Comparison of ENCODE assay signal across 23 cellular contexts in genomic region chr5:78766412-78766762, GRCh38.
DNase-seq lines count a peak whose midpoint lies in the region; TF ChIP-seq lines count a peak whose summit lies in the region.
"Had no signal": no experiment of that assay in that cellular context is flagged by ENCODE, and none has a peak within 500 bp of the region (broad histone marks: within the 10 kb centered on the region; RNA-seq: fewer than 3 reads in every experiment).

No MANE protein-coding gene starts in this region.

- no peaks in the 10 kb centered on the region for H3K9me3 ChIP-seq in Caco-2
- no peaks in the 10 kb centered on the region for H3K9me3 ChIP-seq in muscle layer of colon (ENCODE audit: low read length)
- no peaks in the 10 kb centered on the region for H3K9me3 ChIP-seq in smooth muscle cell (replicated peaks; ENCODE audit: low read depth)
- H3K9me3 ChIP-seq in ovary, result no peaks in the 10 kb centered on the region
- H3K9me3 ChIP-seq: Peyer's patch, SJCRH30 had no signal

- no peaks in the 10 kb centered on the region for H3K27me3 Mint-ChIP-seq in Caco-2 (ENCODE audit: insufficient read depth, unreplicated experiment)

- intact Hi-C loops in Caco-2 (cut with micrococcal nuclease; ENCODE audit: unreplicated experiment) (loop anchor here (2.0 kb wide), 1 partner anchor 28 kb away; no protein-coding TSS in a partner anchor), ovary (cut with DNase I) (no loop called here)

- H3K36me3 ChIP-seq in Caco-2 (ENCODE audit: control insufficient read depth, insufficient read depth, low read length) (no peaks in the 10 kb centered on the region), muscle layer of colon (ENCODE audit: insufficient read depth, low read length) (no peaks in the 10 kb centered on the region), smooth muscle cell (ENCODE audit: low read depth) (no peaks in the 10 kb centered on the region), ovary (no peaks in the 10 kb centered on the region)
- H3K36me3 ChIP-seq: Peyer's patch, SJCRH30 had no signal

- H3K4me1 ChIP-seq in Caco-2, result peaks cover 39% of the 10 kb centered on the region
- peaks cover 31% of the 10 kb centered on the region for H3K4me1 ChIP-seq in muscle layer of colon (ENCODE audit: insufficient read depth, low read length)
- peaks cover 12% of the 10 kb centered on the region for H3K4me1 ChIP-seq in smooth muscle cell (ENCODE audit: low read depth)
- H3K4me1 ChIP-seq in ovary (ENCODE audit: insufficient read depth), result no peaks in the 10 kb centered on the region

- TF ChIP-seq EP300 in ovary (IDR thresholded peaks at IDR 0.05), result no peak

- no peaks in the 10 kb centered on the region for H4K20me1 ChIP-seq in smooth muscle cell (ENCODE audit: low read depth)

- WGBS in smooth muscle cell (ENCODE audit: low lambda C conversion rate), result 14% methylated on average over 5 of the region's 5 CpGs
- 89 to 94% (median 92%) methylated on average over 5 of the region's 5 CpGs for WGBS in ovary, 3 donors

- peak overlapping the region; percentile 59 for H3K4me3 Mint-ChIP-seq in Caco-2 (ENCODE audit: unreplicated experiment)
- H3K4me3 Mint-ChIP-seq: CD8-positive, alpha-beta T cell had no signal

- H3K4me3 ChIP-seq in Caco-2 (ENCODE audit: low read depth, low read length) (no peak overlapping the region), fibroblast of villous mesenchyme (ENCODE audit: low read depth, low read length) (no peak overlapping the region), muscle layer of colon (ENCODE audit: low read depth in 1 of 2, low read length in 2 of 2) (peak overlapping the region in 1 of 2 donors; percentile 29), smooth muscle cell (no peak overlapping the region), ovary (no peak overlapping the region)
- H3K4me3 ChIP-seq: Peyer's patch, SJCRH30 had no signal

- H3K27me3 ChIP-seq in Caco-2 (replicated peaks; ENCODE audit: control insufficient read depth, insufficient read depth, low read length), result no peaks in the 10 kb centered on the region
- no peaks in the 10 kb centered on the region for H3K27me3 ChIP-seq in muscle layer of colon (ENCODE audit: control insufficient read depth in 1 of 2, insufficient read depth in 2 of 2, low read length in 2 of 2)
- H3K27me3 ChIP-seq in smooth muscle cell (ENCODE audit: low read depth), result no peaks in the 10 kb centered on the region
- no peaks in the 10 kb centered on the region for H3K27me3 ChIP-seq in ovary
- H3K27me3 ChIP-seq: Peyer's patch, SJCRH30 had no signal

- TF ChIP-seq CTCF in Caco-2 (IDR thresholded peaks at IDR 0.05; ENCODE audit: insufficient read depth in 1 of 2, low read depth in 1 of 2, low read length in 1 of 2, severe bottlenecking in 1 of 2, unreplicated experiment in 1 of 2) (no peak), fibroblast of villous mesenchyme (IDR thresholded peaks at IDR 0.05; ENCODE audit: insufficient read depth, low read depth, low read length) (no peak), smooth muscle cell (IDR thresholded peaks at IDR 0.05; ENCODE audit: borderline replicate concordance, insufficient read depth, poor library complexity, severe bottlenecking) (no peak), ovary (IDR thresholded peaks at IDR 0.05) (no peak), GM13976 (IDR thresholded peaks at IDR 0.05; ENCODE audit: borderline replicate concordance, control extremely low read depth, extremely low read depth, insufficient read depth, missing control alignments) (no peak)

- no peaks in the 10 kb centered on the region for H3K9me3 Mint-ChIP-seq in Caco-2 (ENCODE audit: unreplicated experiment)
- H3K9me3 Mint-ChIP-seq: CD8-positive, alpha-beta T cell had no signal

- in situ Hi-C loops in GM13976 (cut with MboI; ENCODE audit: low sequenced_read_pairs, unreplicated experiment), result no loop called here

- peak overlapping the region; percentile 74 for H3K4me2 ChIP-seq in smooth muscle cell

- no peak overlapping the region for H3K9ac ChIP-seq in muscle layer of colon (ENCODE audit: low read length)
- no peak overlapping the region for H3K9ac ChIP-seq in smooth muscle cell (ENCODE audit: low read depth)

- TF ChIP-seq POLR2A in ovary (IDR thresholded peaks at IDR 0.05), result no peak

- POLR2A ChIA-PET in Caco-2 (lab: Charles Lee), result no interaction called here

- peak overlapping the region; percentile 17 for H2AFZ ChIP-seq in smooth muscle cell (ENCODE audit: low read depth)

- peaks cover 3% of the 10 kb centered on the region for H3F3A ChIP-seq in smooth muscle cell (ENCODE audit: low read depth)

- peaks cover 6% of the 10 kb centered on the region for H3K36me3 Mint-ChIP-seq in Caco-2 (ENCODE audit: insufficient read depth, unreplicated experiment)
- H3K36me3 Mint-ChIP-seq: CD8-positive, alpha-beta T cell had no signal

- H3K79me2 ChIP-seq in smooth muscle cell (ENCODE audit: low read depth), result no peaks in the 10 kb centered on the region

- H3K27ac ChIP-seq in muscle layer of colon (ENCODE audit: low read depth, low read length), result peak overlapping the region; percentile 51
- H3K27ac ChIP-seq in smooth muscle cell (ENCODE audit: low read depth), result peak overlapping the region; percentile 38
- no peak overlapping the region for H3K27ac ChIP-seq in ovary
- H3K27ac ChIP-seq: Peyer's patch, SJCRH30 had no signal

- peak overlapping the region; percentile 83 for H3K27ac Mint-ChIP-seq in Caco-2 (ENCODE audit: unreplicated experiment)
- H3K27ac Mint-ChIP-seq: CD8-positive, alpha-beta T cell had no signal

- no TSS peak for BruUV-seq in Caco-2 (replicated peaks; lab: Mats Ljungman, UMichigan)

- CTCF ChIA-PET in Caco-2 (lab: Charles Lee), result no interaction called here

- DNase-seq in Caco-2 (peak in 1 of 2 experiments; percentile 29), fibroblast of villous mesenchyme (ENCODE audit: low read depth) (peak; percentile 83), smooth muscle cell (lab: John Stamatoyannopoulos, UW; ENCODE audit: unreplicated experiment) (no peak), activated gamma-delta T cell (lab: John Stamatoyannopoulos, UW) (no peak), ovary (no peak), GM13976 (ENCODE audit: low spot score) (no peak)
- DNase-seq in NK-92 treated with Interleukin-12 subunit alpha and Interleukin-12 subunit beta, amount 100 ng/mL, for 24 hours (lab: John Stamatoyannopoulos, UW), result no peak
- DNase-seq: 8988T; AML-193; C1 segment of cervical spinal cord; Calu3; CD8-positive, alpha-beta T cell; DMS153; Kasumi-1; NCI-H1417; NCI-H187 treated with DMSO at 0.1 percent for 48 hours; NCI-H2107; NCI-H2227 treated with DMSO at 0.1 percent for 48 hours; NCI-H510A treated with DMSO at 0.1 percent for 48 hours; NCI-H748 treated with DMSO at 0.1 percent for 48 hours; Peyer's patch; SJCRH30 had no signal

- peaks cover 45% of the 10 kb centered on the region for H3K4me1 Mint-ChIP-seq in Caco-2 (ENCODE audit: low read depth, unreplicated experiment)

Comparison
In these comparisons a context has a peak if more than half of its experiments do, and no peak if none do; other contexts are left out.
1. H3K27ac ChIP-seq: peak in muscle layer of colon (single experiment) and smooth muscle cell (single experiment); none in ovary (0 of 2).